Comparison of ENCODE assay signal across 21 cellular contexts in genomic region chr1:174720618-174721017, GRCh38.
DNase-seq lines count a peak whose midpoint lies in the region; ATAC-seq, FAIRE-seq and TF ChIP-seq lines count a peak whose summit lies in the region.
"Had no signal": no experiment of that assay in that cellular context is flagged by ENCODE, and none has a peak within 500 bp of the region (broad histone marks: within the 10 kb centered on the region; RNA-seq: fewer than 3 reads in every experiment).

No MANE protein-coding gene starts in this region.

- no peak overlapping the region for H2BK15ac ChIP-seq in H1 (ENCODE audit: low read length)

- H3K4me2 ChIP-seq in HepG2 (ENCODE audit: low read depth, low read length) = no peak overlapping the region
- H3K4me2 ChIP-seq in H1 (ENCODE audit: insufficient read depth in 1 of 2, low read depth in 2 of 2, low read length in 2 of 2) = no peak overlapping the region
- H3K4me2 ChIP-seq: A549; BLaER1 treated with 17β-estradiol and CSF1 and Interleukin-3, amounts not matched to agents 10 nM and 100 nM had no signal

- no peaks in the 10 kb centered on the region for H3K27me3 ChIP-seq in HepG2 (ENCODE audit: control insufficient read depth in 1 of 2, insufficient read depth in 2 of 2, low read length in 2 of 2)
- H3K27me3 ChIP-seq in right lobe of liver = no peaks in the 10 kb centered on the region
- no peaks in the 10 kb centered on the region for H3K27me3 ChIP-seq in adipocyte (replicated peaks; ENCODE audit: control insufficient read depth, insufficient read depth, low read length)
- no peaks in the 10 kb centered on the region for H3K27me3 ChIP-seq in H1 (replicated peaks in 1 of 4; ENCODE audit: control insufficient read depth in 3 of 4, extremely low read depth in 1 of 4, insufficient read depth in 3 of 4, low read length in 3 of 4)
- H3K27me3 ChIP-seq: BLaER1 treated with 17β-estradiol and CSF1 and Interleukin-3, amounts not matched to agents 10 nM and 100 nM had no signal

- H3K14ac ChIP-seq in H1 (ENCODE audit: insufficient read length) = no peak overlapping the region

- H3K56ac ChIP-seq in H1 (replicated peaks; ENCODE audit: insufficient read length, low read depth, low read length) = no peak overlapping the region

- H4K5ac ChIP-seq in H1 (ENCODE audit: insufficient read length, low read depth, low read length) = no peak overlapping the region

- H2AFZ ChIP-seq in HepG2 (ENCODE audit: low read length) = no peak overlapping the region
- H2AFZ ChIP-seq in H1 (ENCODE audit: low read length) = no peak overlapping the region

- no TSS peak for BruUV-seq in HepG2 (replicated peaks; lab: Mats Ljungman, UMichigan)

- in situ Hi-C loops in HepG2 (cut with HindIII; ENCODE audit: extremely low pct_ligation_motif_present, low pct_unique_long_range_greater_than_20kb) = no loop called here

- H3K4me1 ChIP-seq in HepG2 (ENCODE audit: insufficient read depth, low read length) = peaks cover 35% of the 10 kb centered on the region
- peaks cover 0 to 8% (median 1%) of the 10 kb centered on the region in 4 donors for H3K4me1 ChIP-seq in right lobe of liver
- no peaks in the 10 kb centered on the region for H3K4me1 ChIP-seq in adipocyte (ENCODE audit: control insufficient read depth, insufficient read depth, low read length)
- peaks cover 0 to under 1% (median 0%) of the 10 kb centered on the region in 4 experiments; a peak in 1 of 7 replicates for H3K4me1 ChIP-seq in H1 (replicated peaks in 1 of 4; ENCODE audit: control insufficient read depth in 3 of 4, insufficient read depth in 4 of 4, low read length in 3 of 4)
- H3K4me1 ChIP-seq: A549; BLaER1 treated with 17β-estradiol and CSF1 and Interleukin-3, amounts not matched to agents 10 nM and 100 nM; Caco-2 had no signal

- no peak for DNase-seq in HepG2 (ENCODE audit: low spot score)
- no peak for DNase-seq in right lobe of liver
- peak; percentile 19 for DNase-seq in adipocyte (ENCODE audit: low read depth)
- DNase-seq in H1 (ENCODE audit: low read depth in 1 of 2, low spot score in 2 of 2) = no peak
- no peak for DNase-seq in superior temporal gyrus (ENCODE audit: extremely low spot score)
- DNase-seq: AML-193; Caco-2; Calu3; CD4-positive, alpha-beta T cell; CD8-positive, alpha-beta T cell; DMS79 treated with DMSO at 0.1 percent for 48 hours; GF-D8 had no signal

- no peak overlapping the region for H4K91ac ChIP-seq in H1 (replicated peaks; ENCODE audit: insufficient read length, low read length)

- FAIRE-seq in HepG2 (lab: Jason Lieb, UNC) (no peak), H1 (lab: Jason Lieb, UNC) (no peak)
- FAIRE-seq: A549, D721Med, G401.6, GM12891, GM19239 had no signal

- no peak overlapping the region for H3K9ac ChIP-seq in HepG2 (ENCODE audit: insufficient read depth, low read depth, low read length)
- H3K9ac ChIP-seq in adipocyte (ENCODE audit: low read length) = no peak overlapping the region
- H3K9ac ChIP-seq in H1 (replicated peaks in 1 of 4; ENCODE audit: extremely low read depth in 1 of 4, low read depth in 3 of 4, low read length in 3 of 4) = no peak overlapping the region
- H3K9ac ChIP-seq: BLaER1 treated with 17β-estradiol and CSF1 and Interleukin-3, amounts not matched to agents 10 nM and 100 nM had no signal

- no peak overlapping the region for H3K18ac ChIP-seq in H1 (ENCODE audit: extremely low read depth, low read length)

- WGBS in HepG2 (ENCODE audit: low lambda C conversion rate) = 79% methylated on average over 1 of the region's 1 CpG
- 55% methylated on average over 1 of the region's 1 CpG for WGBS in right lobe of liver (ENCODE audit: insufficient coverage, low coverage, low lambda C conversion rate, missing lambda C conversion rate)
- WGBS in H1 (ENCODE audit: extremely low coverage in 1 of 2, insufficient coverage in 1 of 2, insufficient read length in 1 of 2, insufficient replicate concordance in 2 of 2, low coverage in 1 of 2, low lambda C conversion rate in 2 of 2, missing lambda C conversion rate in 1 of 2), 2 experiments = 85% methylated on average over 1 of the region's 1 CpG; no CpG with 5 or more reads in 1 of the 2 experiments

- H3K36me3 ChIP-seq in HepG2 (replicated peaks in 1 of 2; ENCODE audit: control insufficient read depth in 1 of 2, insufficient read depth in 2 of 2, low read length in 2 of 2) (no peaks in the 10 kb centered on the region), right lobe of liver (no peaks in the 10 kb centered on the region), adipocyte (ENCODE audit: control insufficient read depth, insufficient read depth, low read length, severe bottlenecking) (no peaks in the 10 kb centered on the region), H1 (ENCODE audit: control insufficient read depth in 2 of 4, insufficient read depth in 4 of 4, low read length in 3 of 4) (no peaks in the 10 kb centered on the region)
- H3K36me3 ChIP-seq: BLaER1 treated with 17β-estradiol and CSF1 and Interleukin-3, amounts not matched to agents 10 nM and 100 nM had no signal

- TF ChIP-seq EP300 in HepG2 (IDR thresholded peaks at IDR 0.05; ENCODE audit: low read depth in 2 of 2, low read length in 2 of 2) = no peak
- TF ChIP-seq EP300 in HepG2 (CRISPR knock-in tag; IDR thresholded peaks at IDR 0.05; ENCODE audit: borderline replicate concordance) = no peak
- TF ChIP-seq EP300 in H1 (IDR thresholded peaks at IDR 0.05; ENCODE audit: borderline replicate concordance in 1 of 2, low read depth in 2 of 2, low read length in 2 of 2) = no peak

- no peak overlapping the region for H3K27ac ChIP-seq in HepG2 (ENCODE audit: extremely low read length, insufficient read depth, low read length)
- H3K27ac ChIP-seq in right lobe of liver = no peak overlapping the region
- H3K27ac ChIP-seq in H1 (ENCODE audit: low read depth, low read length) = no peak overlapping the region
- H3K27ac ChIP-seq: 22Rv1; A549; BLaER1 treated with 17β-estradiol and CSF1 and Interleukin-3, amounts not matched to agents 10 nM and 100 nM; C4-2B had no signal

- POLR2A ChIA-PET in HepG2 (lab: Yijun Ruan, JAX) (no interaction called here), H1 (lab: Charles Lee; ENCODE audit: partially characterized antibody) (no interaction called here)

- H3K9me3 ChIP-seq in HepG2 (ENCODE audit: low read length) = no peaks in the 10 kb centered on the region
- H3K9me3 ChIP-seq in right lobe of liver = no peaks in the 10 kb centered on the region
- no peaks in the 10 kb centered on the region for H3K9me3 ChIP-seq in adipocyte (ENCODE audit: control insufficient read depth, low read length)
- H3K9me3 ChIP-seq in H1 (ENCODE audit: insufficient read depth in 2 of 2, low read depth in 1 of 2, low read length in 1 of 2) = no peaks in the 10 kb centered on the region
- H3K9me3 ChIP-seq: Caco-2 had no signal

- no peak for ATAC-seq in HepG2
- ATAC-seq in right lobe of liver = no peak
- ATAC-seq in GM19452 (IDR thresholded peaks at IDR 0.05; ENCODE audit: unreplicated experiment) = no peak
- ATAC-seq: A549; CD8-positive, alpha-beta T cell had no signal

- no peak overlapping the region for H3K23ac ChIP-seq in H1 (ENCODE audit: insufficient read length)

- TF ChIP-seq RAD21 in HepG2 (CRISPR knock-in tag; IDR thresholded peaks at IDR 0.05) (no peak), H1 (IDR thresholded peaks at IDR 0.05 in 1 of 2, conservative IDR thresholded peaks at IDR 0.05 in 1 of 2; ENCODE audit: low read depth in 2 of 2, low read length in 2 of 2) (no peak)

- no peaks in the 10 kb centered on the region for H3K79me1 ChIP-seq in H1 (ENCODE audit: low read depth, low read length)

- no peaks in the 10 kb centered on the region for H3K79me2 ChIP-seq in HepG2 (ENCODE audit: insufficient read depth, low read length)
- no peaks in the 10 kb centered on the region for H3K79me2 ChIP-seq in H1 (ENCODE audit: control insufficient read depth in 1 of 2, insufficient read depth in 2 of 2, low read length in 2 of 2)

- H3K4me3 ChIP-seq in HepG2 (replicated peaks in 1 of 3; ENCODE audit: insufficient read depth in 1 of 3, low read depth in 2 of 3, low read length in 3 of 3) = no peak overlapping the region
- H3K4me3 ChIP-seq in right lobe of liver = no peak overlapping the region
- no peak overlapping the region for H3K4me3 ChIP-seq in adipocyte (ENCODE audit: low read length)
- no peak overlapping the region for H3K4me3 ChIP-seq in H1 (ENCODE audit: extremely low read depth in 1 of 4, insufficient read depth in 2 of 4, low read depth in 3 of 4, low read length in 4 of 4)
- H3K4me3 ChIP-seq: A549; BLaER1 treated with 17β-estradiol and CSF1 and Interleukin-3, amounts not matched to agents 10 nM and 100 nM had no signal

- H3K4ac ChIP-seq in H1 (replicated peaks; ENCODE audit: insufficient read length, low read depth, low read length) = no peak overlapping the region

- H4K20me1 ChIP-seq in HepG2 (ENCODE audit: insufficient read depth, low read length) = no peaks in the 10 kb centered on the region
- H4K20me1 ChIP-seq in H1 (replicated peaks in 1 of 2; ENCODE audit: control insufficient read depth in 1 of 2, insufficient read depth in 2 of 2, low read length in 2 of 2) = no peaks in the 10 kb centered on the region
- H4K20me1 ChIP-seq: BLaER1 treated with 17β-estradiol and CSF1 and Interleukin-3, amounts not matched to agents 10 nM and 100 nM had no signal

- intact Hi-C loops in HepG2 (cut with micrococcal nuclease; ENCODE audit: unreplicated experiment) = no loop called here
- intact Hi-C loops in right lobe of liver (cut with DNase I) = no loop called here

- H4K8ac ChIP-seq in H1 (ENCODE audit: extremely low read depth, insufficient read depth, low read length) = no peak overlapping the region

- H3K23me2 ChIP-seq in H1 (ENCODE audit: low read depth, low read length) = no peaks in the 10 kb centered on the region

- no peak for TF ChIP-seq POLR2A in HepG2 (IDR thresholded peaks at IDR 0.05; ENCODE audit: insufficient read depth in 1 of 2, low read depth in 2 of 2, low read length in 2 of 2)
- TF ChIP-seq POLR2A in right lobe of liver (IDR thresholded peaks at IDR 0.05) = no peak
- TF ChIP-seq POLR2A in H1 (IDR thresholded peaks at IDR 0.05; ENCODE audit: control extremely low read depth in 1 of 2, low read depth in 2 of 2, low read length in 2 of 2) = no peak

- H2BK20ac ChIP-seq in H1 (ENCODE audit: low read length) = no peak overlapping the region

- TF ChIP-seq CTCF in HepG2 (CRISPR knock-in tag; IDR thresholded peaks at IDR 0.05) (no peak), right lobe of liver (IDR thresholded peaks at IDR 0.05) (no peak), H1 (IDR thresholded peaks at IDR 0.05; ENCODE audit: control extremely low read depth in 1 of 3, insufficient read depth in 1 of 3, low read depth in 1 of 3, low read length in 3 of 3) (no peak)

- no peak overlapping the region for H2AK5ac ChIP-seq in H1 (ENCODE audit: low read depth, low read length)

- H2BK5ac ChIP-seq in H1 (ENCODE audit: low read depth, low read length) = no peak overlapping the region

- no peak overlapping the region for H2BK12ac ChIP-seq in H1 (ENCODE audit: low read depth, low read length)

- H2BK120ac ChIP-seq in H1 (replicated peaks; ENCODE audit: low read depth, low read length) = no peak overlapping the region

- CTCF ChIA-PET in HepG2 (lab: Yijun Ruan, JAX; ENCODE audit: low intra/inter-chr PET ratio, low total read pairs) = no interaction called here
- CTCF ChIA-PET in H1 (lab: Charles Lee; ENCODE audit: partially characterized antibody) = interaction anchor here (1.6 kb wide), 1 partner anchor 458 kb away, joined by 5 read pairs; no protein-coding TSS in a partner anchor

TF ChIP-seq in H1, 55 proteins besides CTCF, POLR2A, EP300 and RAD21 (continues in another document):
- no peak for TF ChIP-seq SAP30 (IDR thresholded peaks at IDR 0.05; ENCODE audit: insufficient read depth, insufficient replicate concordance, low read length)

Comparison
In these comparisons a context has a peak if more than half of its experiments do, and no peak if none do; other contexts are left out.
1. Of the 41 proteins assayed by ChIP-seq in both HepG2 and H1: peak only in HepG2: none; only in H1: none; in both: CEBPB; in neither: 40.